In the genomic region with DNA sequence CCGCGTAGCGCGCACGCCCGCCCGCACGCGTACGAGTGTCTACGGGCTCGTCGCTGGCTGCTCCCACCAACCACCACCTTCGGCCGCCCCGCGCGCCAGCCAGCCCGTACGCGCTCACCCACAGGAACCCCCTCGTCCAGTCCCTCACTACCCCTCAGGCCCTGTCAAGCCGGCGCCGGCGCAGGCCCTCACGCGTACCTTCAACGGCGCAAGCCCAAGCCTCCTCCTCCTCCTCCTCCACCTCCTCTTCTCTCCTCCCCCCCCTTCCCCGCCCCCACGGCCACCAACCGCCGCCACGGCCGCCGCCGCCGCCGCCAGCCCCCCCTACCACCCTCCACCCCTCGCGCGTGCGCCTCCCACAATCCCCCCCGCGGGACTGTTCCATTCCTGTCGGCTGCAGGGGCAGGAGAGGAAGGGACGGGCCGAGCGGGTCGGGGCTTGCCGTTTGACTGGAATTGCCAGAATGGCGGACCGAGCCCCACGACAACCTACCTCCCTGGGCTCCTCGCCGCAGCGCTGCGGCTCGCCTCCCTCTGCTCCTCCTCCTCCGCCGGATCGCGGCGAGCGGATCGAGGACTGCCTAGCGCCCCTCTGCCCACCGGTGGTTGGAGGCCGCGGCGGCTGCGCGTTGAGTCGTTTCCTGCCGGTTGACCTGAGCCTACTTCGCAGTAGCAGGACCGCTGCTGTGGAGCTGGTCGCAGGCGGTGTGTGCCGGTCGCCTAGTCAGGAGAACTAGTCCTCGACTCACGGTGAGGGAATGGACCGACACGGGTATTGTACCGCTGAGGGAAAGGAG, we compare ENCODE assay signal across 8 cellular contexts. TPM values are rescaled to one million over a fixed set of nuclear protein-coding genes. Genes with fewer than 3 reads are reported as not detected.
DNase-seq lines count a peak whose midpoint lies in the region; ATAC-seq, FAIRE-seq and TF ChIP-seq lines count a peak whose summit lies in the region.

A gene with protein sequence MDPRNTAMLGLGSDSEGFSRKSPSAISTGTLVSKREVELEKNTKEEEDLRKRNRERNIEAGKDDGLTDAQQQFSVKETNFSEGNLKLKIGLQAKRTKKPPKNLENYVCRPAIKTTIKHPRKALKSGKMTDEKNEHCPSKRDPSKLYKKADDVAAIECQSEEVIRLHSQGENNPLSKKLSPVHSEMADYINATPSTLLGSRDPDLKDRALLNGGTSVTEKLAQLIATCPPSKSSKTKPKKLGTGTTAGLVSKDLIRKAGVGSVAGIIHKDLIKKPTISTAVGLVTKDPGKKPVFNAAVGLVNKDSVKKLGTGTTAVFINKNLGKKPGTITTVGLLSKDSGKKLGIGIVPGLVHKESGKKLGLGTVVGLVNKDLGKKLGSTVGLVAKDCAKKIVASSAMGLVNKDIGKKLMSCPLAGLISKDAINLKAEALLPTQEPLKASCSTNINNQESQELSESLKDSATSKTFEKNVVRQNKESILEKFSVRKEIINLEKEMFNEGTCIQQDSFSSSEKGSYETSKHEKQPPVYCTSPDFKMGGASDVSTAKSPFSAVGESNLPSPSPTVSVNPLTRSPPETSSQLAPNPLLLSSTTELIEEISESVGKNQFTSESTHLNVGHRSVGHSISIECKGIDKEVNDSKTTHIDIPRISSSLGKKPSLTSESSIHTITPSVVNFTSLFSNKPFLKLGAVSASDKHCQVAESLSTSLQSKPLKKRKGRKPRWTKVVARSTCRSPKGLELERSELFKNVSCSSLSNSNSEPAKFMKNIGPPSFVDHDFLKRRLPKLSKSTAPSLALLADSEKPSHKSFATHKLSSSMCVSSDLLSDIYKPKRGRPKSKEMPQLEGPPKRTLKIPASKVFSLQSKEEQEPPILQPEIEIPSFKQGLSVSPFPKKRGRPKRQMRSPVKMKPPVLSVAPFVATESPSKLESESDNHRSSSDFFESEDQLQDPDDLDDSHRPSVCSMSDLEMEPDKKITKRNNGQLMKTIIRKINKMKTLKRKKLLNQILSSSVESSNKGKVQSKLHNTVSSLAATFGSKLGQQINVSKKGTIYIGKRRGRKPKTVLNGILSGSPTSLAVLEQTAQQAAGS (N-terminal part only) (minus strand): TSS at position 223 of the 796 bp plus-strand sequence. CDS start 41,284 bp downstream, outside the sequence.

- H4K91ac ChIP-seq in H1 (replicated peaks; ENCODE audit: insufficient read length, low read length) = peak within 1 kb of the TSS; percentile 99

- H3K4me1 Mint-ChIP-seq in activated CD8-positive, alpha-beta memory T cell treated with anti-CD3 and anti-CD28 coated beads, Interleukin-2, amount 10 ng/mL, durations not matched to agents 7 days and 5 days = peaks cover 37% of the 10 kb centered on the region

- peaks cover 0 to 3% of the 10 kb centered on the region in 2 experiments for H4K20me1 ChIP-seq in H1 (replicated peaks in 1 of 2; ENCODE audit: control insufficient read depth in 1 of 2, insufficient read depth in 2 of 2, low read length in 2 of 2)

- H2BK20ac ChIP-seq in H1 (ENCODE audit: low read length) = no peak within 1 kb of the TSS

- peak within 1 kb of the TSS; percentile 84 for H2BK12ac ChIP-seq in H1 (ENCODE audit: low read depth, low read length)

- peak; percentile 89 to 90 for TF ChIP-seq POLR2A in H1 (IDR thresholded peaks at IDR 0.05; ENCODE audit: control extremely low read depth in 1 of 2, low read depth in 2 of 2, low read length in 2 of 2)

- DNase-seq in COLO668 (lab: John Stamatoyannopoulos, UW; ENCODE audit: unreplicated experiment) = peak; percentile 96
- DNase-seq in NT2/D1 (ENCODE audit: low read depth, low spot score) = peak; percentile 91
- DNase-seq in activated CD8-positive, alpha-beta memory T cell treated with anti-CD3 and anti-CD28 coated beads, Interleukin-2, amount 10 ng/mL, durations not matched to agents 7 days and 5 days = peak; percentile 95
- DNase-seq in H1 (ENCODE audit: low read depth in 1 of 2, low spot score in 2 of 2) = peak; percentile 54 to 92
- peak; percentile 96 for DNase-seq in mesendoderm
- DNase-seq in stimulated activated CD8-positive, alpha-beta memory T cell treated with anti-CD3 and anti-CD28 coated beads, Interleukin-12 subunit alpha, Interleukin-12 subunit beta, amount 100 ng/mL, for 4 hours (ENCODE audit: low read depth) = peak; percentile 91

- peak in 1 of 2 experiments; percentile 94; a peak in 2 of 3 replicates for TF ChIP-seq EP300 in H1 (IDR thresholded peaks at IDR 0.05; ENCODE audit: borderline replicate concordance in 1 of 2, low read depth in 2 of 2, low read length in 2 of 2)

- H3K4me1 ChIP-seq in HUES48 (ENCODE audit: control insufficient read depth, insufficient read depth, low read length) = peaks cover 3% of the 10 kb centered on the region; the same call in 1 of the 2 replicates
- H3K4me1 ChIP-seq in NT2/D1 (ENCODE audit: insufficient read depth, insufficient read length) = no peaks in the 10 kb centered on the region
- peaks cover 0 to 4% (median 0%) of the 10 kb centered on the region in 4 experiments; a peak in 2 of 7 replicates for H3K4me1 ChIP-seq in H1 (replicated peaks in 1 of 4; ENCODE audit: control insufficient read depth in 3 of 4, insufficient read depth in 4 of 4, low read length in 3 of 4)
- no peaks in the 10 kb centered on the region for H3K4me1 ChIP-seq in mesendoderm (ENCODE audit: control insufficient read depth, low read depth, low read length)

- H3K4ac ChIP-seq in H1 (replicated peaks; ENCODE audit: insufficient read length, low read depth, low read length) (no peak within 1 kb of the TSS), mesendoderm (ENCODE audit: low read depth, low read length) (no peak within 1 kb of the TSS)

- TF ChIP-seq CTCF in H1 (IDR thresholded peaks at IDR 0.05; ENCODE audit: control extremely low read depth in 1 of 3, insufficient read depth in 1 of 3, low read depth in 1 of 3, low read length in 3 of 3) = no peak

- H3K4me3 ChIP-seq in HUES48 (ENCODE audit: low read depth, low read length) = peak within 1 kb of the TSS; percentile 99
- peak within 1 kb of the TSS; percentile 99 for H3K4me3 ChIP-seq in NT2/D1 (ENCODE audit: insufficient read length, low read depth)
- peak within 1 kb of the TSS; percentile 92 to 98 (median 92) for H3K4me3 ChIP-seq in H1 (ENCODE audit: extremely low read depth in 1 of 4, insufficient read depth in 2 of 4, low read depth in 3 of 4, low read length in 4 of 4)
- H3K4me3 ChIP-seq in mesendoderm (ENCODE audit: low read length) = peak within 1 kb of the TSS; percentile 92

- H3K27ac ChIP-seq in HUES48 (ENCODE audit: low read depth, low read length) = peak within 1 kb of the TSS; percentile 99
- H3K27ac ChIP-seq in H1 (ENCODE audit: low read depth, low read length) = peak within 1 kb of the TSS; percentile 98
- H3K27ac ChIP-seq in mesendoderm (ENCODE audit: low read depth, low read length) = peak within 1 kb of the TSS; percentile 84

- H3K14ac ChIP-seq in H1 (ENCODE audit: insufficient read length) = no peak within 1 kb of the TSS

- H3K4me3 Mint-ChIP-seq in activated CD8-positive, alpha-beta memory T cell treated with anti-CD3 and anti-CD28 coated beads, Interleukin-2, amount 10 ng/mL, durations not matched to agents 7 days and 5 days = peak within 1 kb of the TSS; percentile 99

- peak within 1 kb of the TSS; percentile 99 for H3K9ac ChIP-seq in HUES48 (ENCODE audit: low read depth, low read length)
- H3K9ac ChIP-seq in NT2/D1 (ENCODE audit: insufficient read length, low read depth) = peak within 1 kb of the TSS; percentile 99
- H3K9ac ChIP-seq in H1 (replicated peaks in 1 of 4; ENCODE audit: extremely low read depth in 1 of 4, low read depth in 3 of 4, low read length in 3 of 4) = peak within 1 kb of the TSS; percentile 97 to 99 (median 98)
- peak within 1 kb of the TSS; percentile 98 for H3K9ac ChIP-seq in mesendoderm (ENCODE audit: low read length)

- peak within 1 kb of the TSS; percentile 99 for H4K8ac ChIP-seq in H1 (ENCODE audit: extremely low read depth, insufficient read depth, low read length)
- no peak within 1 kb of the TSS for H4K8ac ChIP-seq in mesendoderm (ENCODE audit: low read depth, low read length)

- no peak for TF ChIP-seq RAD21 in H1 (IDR thresholded peaks at IDR 0.05 in 1 of 2, conservative IDR thresholded peaks at IDR 0.05 in 1 of 2; ENCODE audit: low read depth in 2 of 2, low read length in 2 of 2)

- H4K5ac ChIP-seq in H1 (ENCODE audit: insufficient read length, low read depth, low read length) = peak within 1 kb of the TSS; percentile 99
- H4K5ac ChIP-seq in mesendoderm (ENCODE audit: low read length) = no peak within 1 kb of the TSS

- H3K9me3 Mint-ChIP-seq in activated CD8-positive, alpha-beta memory T cell treated with anti-CD3 and anti-CD28 coated beads, Interleukin-2, amount 10 ng/mL, durations not matched to agents 7 days and 5 days (ENCODE audit: low read depth) = no peaks in the 10 kb centered on the region

- H3K56ac ChIP-seq in H1 (replicated peaks; ENCODE audit: insufficient read length, low read depth, low read length) (peak within 1 kb of the TSS; percentile 99), mesendoderm (ENCODE audit: low read length) (peak within 1 kb of the TSS; percentile 100)

- ATAC-seq in GM21381 (IDR thresholded peaks at IDR 0.05; ENCODE audit: unreplicated experiment) = peak; percentile 69
- peak; percentile 85 for ATAC-seq in activated CD8-positive, alpha-beta memory T cell treated with anti-CD3 and anti-CD28 coated beads, Interleukin-2, amount 10 ng/mL, durations not matched to agents 7 days and 5 days

- CTCF ChIA-PET in activated CD8-positive, alpha-beta memory T cell treated with anti-CD3 and anti-CD28 coated beads, Interleukin-2, amount 10 ng/mL, durations not matched to agents 7 days and 5 days (lab: Charles Lee) = interaction anchor here (1.0 to 1.2 kb wide), 2 partner anchors 22 to 59 kb away, joined by 3 to 4 read pairs; no protein-coding TSS in a partner anchor
- CTCF ChIA-PET in H1 (lab: Charles Lee; ENCODE audit: partially characterized antibody) = interaction anchor here (1.0 to 1.1 kb wide), 2 partner anchors 58 to 312 kb away, joined by 3 to 5 read pairs; no protein-coding TSS in a partner anchor

- no peaks in the 10 kb centered on the region for H3K9me3 ChIP-seq in HUES48 (ENCODE audit: control insufficient read depth, insufficient read depth, low read length)
- H3K9me3 ChIP-seq in NT2/D1 (ENCODE audit: insufficient read depth, low read length) = no peaks in the 10 kb centered on the region
- H3K9me3 ChIP-seq in H1 (ENCODE audit: insufficient read depth in 2 of 2, low read depth in 1 of 2, low read length in 1 of 2) = no peaks in the 10 kb centered on the region

- H3K4me2 ChIP-seq in H1 (ENCODE audit: insufficient read depth in 1 of 2, low read depth in 2 of 2, low read length in 2 of 2) (peak within 1 kb of the TSS; percentile 56 to 67), mesendoderm (ENCODE audit: low read length) (peak within 1 kb of the TSS; percentile 61)

- peak within 1 kb of the TSS; percentile 99 for H3K27ac Mint-ChIP-seq in activated CD8-positive, alpha-beta memory T cell treated with anti-CD3 and anti-CD28 coated beads, Interleukin-2, amount 10 ng/mL, durations not matched to agents 7 days and 5 days

- no peak within 1 kb of the TSS for H3K23ac ChIP-seq in H1 (ENCODE audit: insufficient read length)
- H3K23ac ChIP-seq in mesendoderm (ENCODE audit: low read length) = peak within 1 kb of the TSS; percentile 24

- H3K79me2 ChIP-seq in H1 (ENCODE audit: control insufficient read depth in 1 of 2, insufficient read depth in 2 of 2, low read length in 2 of 2) (peaks cover 19 to 73% of the 10 kb centered on the region in 2 experiments), mesendoderm (ENCODE audit: control insufficient read depth, insufficient read depth, low read length) (peaks cover 48% of the 10 kb centered on the region)

- no peak for FAIRE-seq in H1 (lab: Jason Lieb, UNC)

- no peak within 1 kb of the TSS for H2BK120ac ChIP-seq in H1 (replicated peaks; ENCODE audit: low read depth, low read length)
- H2BK120ac ChIP-seq in mesendoderm (ENCODE audit: low read depth, low read length) = no peak within 1 kb of the TSS

- H3K18ac ChIP-seq in H1 (ENCODE audit: extremely low read depth, low read length) (peak within 1 kb of the TSS; percentile 100), mesendoderm (ENCODE audit: low read length) (peak within 1 kb of the TSS; percentile 34)

- POLR2A ChIA-PET in H1 (lab: Charles Lee; ENCODE audit: partially characterized antibody) = interaction anchor here (0.6 to 1.5 kb wide), 13 partner anchors 8 to 275 kb away, joined by 3 to 10 read pairs (median 3); no protein-coding TSS in a partner anchor

- H2AFZ ChIP-seq in H1 (ENCODE audit: low read length) = peak within 1 kb of the TSS; percentile 93; the same call in 1 of the 2 replicates

- H2AK5ac ChIP-seq in H1 (ENCODE audit: low read depth, low read length) = no peak within 1 kb of the TSS
- H2AK5ac ChIP-seq in mesendoderm (ENCODE audit: low read length) = no peak within 1 kb of the TSS

- no peaks in the 10 kb centered on the region for H3K27me3 Mint-ChIP-seq in activated CD8-positive, alpha-beta memory T cell treated with anti-CD3 and anti-CD28 coated beads, Interleukin-2, amount 10 ng/mL, durations not matched to agents 7 days and 5 days

- peaks cover 12% of the 10 kb centered on the region for H3K36me3 ChIP-seq in HUES48 (ENCODE audit: control insufficient read depth, insufficient read depth, low read length)
- peaks cover 30% of the 10 kb centered on the region for H3K36me3 ChIP-seq in NT2/D1 (ENCODE audit: insufficient read depth, insufficient read length, low read length)
- peaks cover 0 to 3% (median 3%) of the 10 kb centered on the region in 4 experiments; a peak in 1 of 8 replicates for H3K36me3 ChIP-seq in H1 (ENCODE audit: control insufficient read depth in 2 of 4, insufficient read depth in 4 of 4, low read length in 3 of 4)
- H3K36me3 ChIP-seq in mesendoderm (ENCODE audit: control insufficient read depth, insufficient read depth, low read length) = peaks cover 2% of the 10 kb centered on the region

- peaks cover 21% of the 10 kb centered on the region for H3K36me3 Mint-ChIP-seq in activated CD8-positive, alpha-beta memory T cell treated with anti-CD3 and anti-CD28 coated beads, Interleukin-2, amount 10 ng/mL, durations not matched to agents 7 days and 5 days

- H3K27me3 ChIP-seq in HUES48 (ENCODE audit: control insufficient read depth, insufficient read depth, low read length) = no peaks in the 10 kb centered on the region
- H3K27me3 ChIP-seq in NT2/D1 (ENCODE audit: insufficient read depth, insufficient read length) = no peaks in the 10 kb centered on the region
- no peaks in the 10 kb centered on the region for H3K27me3 ChIP-seq in H1 (replicated peaks in 1 of 4; ENCODE audit: control insufficient read depth in 3 of 4, extremely low read depth in 1 of 4, insufficient read depth in 3 of 4, low read length in 3 of 4)
- H3K27me3 ChIP-seq in mesendoderm (ENCODE audit: insufficient read depth, low read length, poor library complexity) = no peaks in the 10 kb centered on the region

- 0 out of 2 replicates have a peak within 1 kb of the TSS, but pooled peaks have one; percentile 95 for H2BK15ac ChIP-seq in H1 (ENCODE audit: low read length)
- no peak within 1 kb of the TSS for H2BK15ac ChIP-seq in mesendoderm (replicated peaks; ENCODE audit: low read depth)

- WGBS in H1 (ENCODE audit: extremely low coverage in 1 of 2, insufficient coverage in 1 of 2, insufficient read length in 1 of 2, insufficient replicate concordance in 2 of 2, low coverage in 1 of 2, low lambda C conversion rate in 2 of 2, missing lambda C conversion rate in 1 of 2), 2 experiments = 2% methylated on average over 41 of the region's 87 CpGs; no CpG with 5 or more reads in 1 of the 2 experiments
- no CpG with 5 or more reads among the region's 87 CpGs for WGBS in mesendoderm (ENCODE audit: extremely low coverage, insufficient coverage, low lambda C conversion rate)

- H3K23me2 ChIP-seq in H1 (ENCODE audit: low read depth, low read length) = no peaks in the 10 kb centered on the region; the same call in 1 of the 2 replicates

- H2BK5ac ChIP-seq in H1 (ENCODE audit: low read depth, low read length) (peak within 1 kb of the TSS; percentile 100), mesendoderm (ENCODE audit: low read length) (peak within 1 kb of the TSS; percentile 97)

- H3K79me1 ChIP-seq in H1 (ENCODE audit: low read depth, low read length) (no peaks in the 10 kb centered on the region), mesendoderm (ENCODE audit: low read length) (peaks cover 4% of the 10 kb centered on the region)

RNA-seq across cellular contexts. Expression of the gene that starts here (rescaled TPM):
- 10 to 100 TPM; 34.0 to 52.9 TPM for total RNA-seq in activated CD8-positive, alpha-beta memory T cell treated with anti-CD3 and anti-CD28 coated beads, Interleukin-2, amount 10 ng/mL, durations not matched to agents 7 days and 5 days
- total RNA-seq in H1 (2021; fragmentation: NEBNext Ultra II Directional; extraction: Animal tissue kit (Norgen Biotek cat#: 25700)) = 22.4 and 27.6 TPM in 2 replicates
- 7.5 and 8.1 TPM in 2 replicates for polyA plus RNA-seq in H1 (2011; rRNA removed)
- 10.4 TPM for polyA plus RNA-seq in H1 (2011; cell fraction: cytosol; rRNA removed)
- polyA plus RNA-seq in H1 (2011; cell fraction: nucleus; rRNA removed) = 17.7 TPM
- 6.6 to 11.1 TPM (median 9.0 TPM) in 4 replicates for polyA plus RNA-seq in H1 (2012, experiment 1 of 2)
- 0.75 TPM for polyA plus RNA-seq in H1 (2012, experiment 2 of 2)
- polyA plus RNA-seq in H1 (2013, experiment 1 of 2) = 7.8 TPM
- 6.6 TPM for polyA plus RNA-seq in H1 (2013, experiment 2 of 2)
- polyA minus RNA-seq in H1 (2011; rRNA and poly(A)+ RNA removed) = 39.4 and 39.8 TPM in 2 replicates
- polyA minus RNA-seq in H1 (2011; cell fraction: cytosol; rRNA and poly(A)+ RNA removed) = 13.4 TPM
- polyA minus RNA-seq in H1 (2011; cell fraction: nucleus; rRNA and poly(A)+ RNA removed) = 64.5 TPM
- polyA plus RNA-seq in mesendoderm (2013, experiment 1 of 2) = 4.7 TPM
- polyA plus RNA-seq in mesendoderm (2013, experiment 2 of 2) = 4.6 TPM

Comparison
In these comparisons a context has a peak if more than half of its experiments do, and no peak if none do; other contexts are left out.
1. Peak in every context shown above with its lines: DNase-seq, ATAC-seq, H3K4me3 ChIP-seq and H3K27ac ChIP-seq.